Comparison of ENCODE assay signal across 31 cellular contexts in the genomic region with DNA sequence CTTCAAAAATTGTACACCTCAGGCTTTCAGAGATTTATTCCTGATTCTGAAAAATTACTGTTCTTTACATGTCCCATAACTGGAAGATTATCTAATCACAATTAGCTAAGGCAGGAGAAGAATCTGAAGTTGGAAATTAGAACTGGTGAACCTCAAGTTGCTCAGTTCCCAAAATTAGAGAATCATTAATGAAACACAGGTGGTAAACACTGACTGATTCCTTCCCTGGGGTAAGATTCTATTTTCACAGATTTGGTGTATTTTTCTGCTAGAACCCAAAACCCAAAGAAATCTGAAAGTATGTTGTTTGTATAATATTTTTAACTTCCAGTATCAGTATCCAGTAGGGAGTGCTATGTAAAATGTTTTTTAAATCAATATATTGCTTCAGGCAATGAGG. TPM values are rescaled to one million over a fixed set of nuclear protein-coding genes. Genes with fewer than 3 reads are reported as not detected.
DNase-seq lines count a peak whose midpoint lies in the region; ATAC-seq and TF ChIP-seq lines count a peak whose summit lies in the region.
"Had no signal": no experiment of that assay in that cellular context is flagged by ENCODE, and none has a peak within 500 bp of the region (broad histone marks: within the 10 kb centered on the region; RNA-seq: fewer than 3 reads in every experiment).

No MANE protein-coding gene starts in this region.

- TF ChIP-seq CTCF in suprapubic skin (IDR thresholded peaks at IDR 0.05) = no peak

- H3K9me3 ChIP-seq in endocrine pancreas (ENCODE audit: control insufficient read depth, low read length) = peaks cover 5% of the 10 kb centered on the region
- peaks cover 5% of the 10 kb centered on the region for H3K9me3 ChIP-seq in suprapubic skin
- H3K9me3 ChIP-seq: pancreas had no signal

- no peak for TF ChIP-seq POLR2A in erythroblast (IDR thresholded peaks at IDR 0.05; ENCODE audit: low read length)
- no peak for TF ChIP-seq POLR2A in suprapubic skin (IDR thresholded peaks at IDR 0.05)

- no peaks in the 10 kb centered on the region for H3K27me3 ChIP-seq in endocrine pancreas (ENCODE audit: control insufficient read depth, insufficient read depth, low read length)
- no peaks in the 10 kb centered on the region for H3K27me3 ChIP-seq in suprapubic skin
- H3K27me3 ChIP-seq: esophagus muscularis mucosa, pancreas had no signal

- no peaks in the 10 kb centered on the region for H3K36me3 ChIP-seq in endocrine pancreas (ENCODE audit: control insufficient read depth, insufficient read depth, low read length)
- peaks cover 9% of the 10 kb centered on the region for H3K36me3 ChIP-seq in suprapubic skin
- H3K36me3 ChIP-seq: pancreas had no signal

- H3K27ac ChIP-seq in suprapubic skin = no peak overlapping the region
- H3K27ac ChIP-seq: esophagus muscularis mucosa, left ventricle myocardium inferior, pancreas, PC-9 had no signal

- peak overlapping the region; percentile 5 for H3K4me3 ChIP-seq in endocrine pancreas (ENCODE audit: control insufficient read depth, insufficient read depth, low read length)
- no peak overlapping the region for H3K4me3 ChIP-seq in suprapubic skin
- H3K4me3 ChIP-seq: esophagus muscularis mucosa, GM23338, left ventricle myocardium inferior, pancreas, PC-9, smooth muscle cell had no signal

- H3K4me1 ChIP-seq in endocrine pancreas (ENCODE audit: control insufficient read depth, insufficient read depth, low read length) (peaks cover 4% of the 10 kb centered on the region), suprapubic skin (no peaks in the 10 kb centered on the region)
- H3K4me1 ChIP-seq: pancreas had no signal

- no peak for TF ChIP-seq EP300 in suprapubic skin (IDR thresholded peaks at IDR 0.05)

- ATAC-seq in GM18517 (IDR thresholded peaks at IDR 0.05; ENCODE audit: unreplicated experiment) (peak; percentile 52), GM19463 (IDR thresholded peaks at IDR 0.05; ENCODE audit: unreplicated experiment) (peak; percentile 49), HG03066 (IDR thresholded peaks at IDR 0.05; ENCODE audit: low read depth, unreplicated experiment) (peak; percentile 58), HG03135 (IDR thresholded peaks at IDR 0.05; ENCODE audit: unreplicated experiment) (no peak)
- ATAC-seq: GM23338, pancreas, SK-N-SH treated with all-trans-retinoic acid at 6 μM for 48 hours had no signal

- DNase-seq in erythroblast (lab: John Stamatoyannopoulos, UW) (no peak), suprapubic skin (ENCODE audit: low spot score in 2 of 2) (no peak)
- DNase-seq: activated CD4-positive, alpha-beta memory T cell treated with anti-CD3 and anti-CD28 coated beads for 36 hours; activated CD4-positive, CD25-positive, alpha-beta regulatory T cell treated with anti-CD3 and anti-CD28 coated beads, Interleukin-2, amount 50 U/mL, for 72 hours; activated naive CD4-positive, alpha-beta T cell treated with Interleukin-2 at 50 U/mL for 16 hours; CD4-positive, alpha-beta memory T cell; central memory CD4-positive, alpha-beta T cell; foreskin fibroblast; head of caudate nucleus; islet precursor cell; Kasumi-1; left ventricle myocardium inferior; mesendoderm; NCI-H1417 treated with DMSO at 0.1 percent for 48 hours; NCI-H2081; NCI-H226; NCI-H526 treated with DMSO at 0.1 percent for 48 hours; pancreas; PC-9; retina; Right ventricle myocardium superior; stimulated activated naive CD4-positive, alpha-beta T cell treated with Interleukin-2 at 50 U/mL for 16 hours had no signal

- no peak overlapping the region for H3K9ac ChIP-seq in endocrine pancreas (ENCODE audit: control insufficient read depth, insufficient read depth, low read length)

RNA-seq across cellular contexts. Expression of gene PHKB, which starts 25.7 kb away (rescaled TPM):
- total RNA-seq in suprapubic skin = 10 to 100 TPM; 28.7 to 92.9 (median 43.1) TPM

RNA-seq across cellular contexts. Expression of gene ITFG1, which starts 26.0 kb away (rescaled TPM):
- 10 to 100 TPM; 27.4 to 47.0 (median 36.9) TPM for total RNA-seq in suprapubic skin
